Comparison of ENCODE assay signal across 16 cellular contexts in the genomic region with DNA sequence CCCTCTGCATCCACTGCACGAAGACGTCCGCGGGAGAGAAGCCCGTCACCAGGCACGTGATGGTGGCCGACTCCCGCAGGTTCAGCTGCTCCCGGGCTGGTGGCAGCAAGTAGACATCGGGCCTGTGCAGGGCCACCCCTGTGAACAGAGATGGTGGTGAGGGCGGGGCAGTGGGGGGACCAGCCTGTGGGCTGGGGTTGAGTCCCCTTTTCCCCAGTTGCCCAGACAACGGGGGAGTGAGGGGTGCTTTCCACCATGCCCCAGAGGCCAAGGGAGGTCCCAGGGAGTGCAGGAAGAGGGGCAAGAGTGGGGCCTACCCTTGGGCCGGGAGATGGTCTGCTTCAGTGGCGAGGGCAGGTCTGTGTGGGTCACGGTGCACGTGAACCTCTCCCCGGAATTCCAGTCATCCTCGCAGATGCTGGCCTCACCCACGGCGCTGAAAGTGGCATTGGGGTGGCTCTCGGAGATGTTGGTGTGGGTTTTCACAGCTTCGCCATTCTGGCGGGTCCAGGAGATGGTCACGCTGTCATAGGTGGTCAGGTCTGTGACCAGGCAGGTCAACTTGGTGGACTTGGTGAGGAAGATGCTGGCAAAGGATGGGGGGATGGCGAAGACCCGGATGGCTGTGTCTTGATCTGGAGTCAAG.
DNase-seq lines count a peak whose midpoint lies in the region; ATAC-seq, FAIRE-seq and TF ChIP-seq lines count a peak whose summit lies in the region.
"Had no signal": no experiment of that assay in that cellular context is flagged by ENCODE, and none has a peak within 500 bp of the region (broad histone marks: within the 10 kb centered on the region; RNA-seq: fewer than 3 reads in every experiment).

No MANE protein-coding gene starts in this region.

- H3K79me2 ChIP-seq in GM12878 (ENCODE audit: control insufficient read depth, insufficient read depth, low read length), result peaks cover 51% of the 10 kb centered on the region

- H3K4me1 ChIP-seq in BLaER1, result peaks cover 60% of the 10 kb centered on the region
- H3K4me1 ChIP-seq in GM12878 (ENCODE audit: control insufficient read depth, insufficient read depth, low read length), result no peaks in the 10 kb centered on the region; the same call in 1 of the 2 replicates
- H3K4me1 ChIP-seq: uterus had no signal

- intact Hi-C loops in GM12878 (cut with micrococcal nuclease; ENCODE audit: unreplicated experiment), result no loop called here

- 0 out of 4 replicates have a peak, but pooled peaks of 1 of the 2 experiments have one; percentile 8 for TF ChIP-seq EP300 in GM12878 (IDR thresholded peaks at IDR 0.05; ENCODE audit: borderline replicate concordance in 1 of 2, control insufficient read depth in 1 of 2, low read depth in 2 of 2, low read length in 2 of 2)

- no peak for ATAC-seq in GM12878
- ATAC-seq in omental fat pad (ENCODE audit: low FRiP score), result no peak
- ATAC-seq: GM23338; stimulated activated effector memory CD8-positive, alpha-beta T cell treated with anti-CD3 and anti-CD28 coated beads, Interleukin-12 subunit alpha, Interleukin-12 subunit beta, amount 100 ng/mL, for 72 hours had no signal

- in situ Hi-C loops in GM12878 (cut with MboI), result loop anchor here (25.0 kb wide), 1 partner anchor 683 kb away; no protein-coding TSS in a partner anchor

- H3K4me2 ChIP-seq in BLaER1, result peak overlapping the region; percentile 97
- H3K4me2 ChIP-seq in GM12878 (ENCODE audit: control insufficient read depth, insufficient read depth), result peak overlapping the region; percentile 71
- H3K4me2 ChIP-seq: GM23338, PC-9 had no signal

- POLR2A ChIA-PET in GM12878 (lab: Charles Lee), result no interaction called here

- BruUV-seq in GM12878 (replicated peaks; lab: Mats Ljungman, UMichigan), result no TSS peak

- TF ChIP-seq CTCF in GM12878 (IDR thresholded peaks at IDR 0.05 in 2 of 3, conservative IDR thresholded peaks at IDR 0.05 in 1 of 3; ENCODE audit: control insufficient read depth in 2 of 3, extremely low read depth in 1 of 3, insufficient read depth in 1 of 3, low read depth in 3 of 3, low read length in 3 of 3) (no peak), omental fat pad (IDR thresholded peaks at IDR 0.05) (no peak)

- no peak for FAIRE-seq in GM12878 (lab: Jason Lieb, UNC)

- H2AFZ ChIP-seq in GM12878 (ENCODE audit: control insufficient read depth, low read depth, low read length), result no peak overlapping the region
- H2AFZ ChIP-seq: GM23338, PC-9 had no signal

- H3K36me3 ChIP-seq in BLaER1 (peaks cover 91% of the 10 kb centered on the region), GM12878 (ENCODE audit: control insufficient read depth in 2 of 2, insufficient read depth in 2 of 2, low read length in 1 of 2) (peaks cover 3 to 78% of the 10 kb centered on the region in 2 experiments; a peak in 3 of 4 replicates)
- H3K36me3 ChIP-seq: uterus had no signal

- no peak for DNase-seq in GM12878 (ENCODE audit: low read depth, low spot score)
- DNase-seq in omental fat pad (ENCODE audit: low spot score), result peak; percentile 13
- no peak for DNase-seq in superior temporal gyrus (ENCODE audit: extremely low spot score)
- no peak for DNase-seq in stimulated activated CD4-positive, alpha-beta T cell treated with anti-CD3 and anti-CD28 coated beads, Interleukin-12 subunit alpha, Interleukin-12 subunit beta, amount 100 ng/mL, for 4 hours
- no peak for DNase-seq in COLO829 (ENCODE audit: low spot score)
- no peak for DNase-seq in NCI-H2107 treated with DMSO at 0.1 percent for 48 hours (lab: John Stamatoyannopoulos, UW; ENCODE audit: unreplicated experiment)
- DNase-seq: effector CD8-positive, alpha-beta T cell; NCI-H1694; occipital lobe; PC-9 had no signal

- TF ChIP-seq RAD21 in GM12878 (IDR thresholded peaks at IDR 0.05; ENCODE audit: insufficient read depth, low read depth, low read length), result no peak

- no peaks in the 10 kb centered on the region for H3K27me3 ChIP-seq in BLaER1
- H3K27me3 ChIP-seq in GM12878 (replicated peaks in 1 of 2; ENCODE audit: control insufficient read depth in 2 of 2, insufficient read depth in 2 of 2, low read length in 1 of 2), result no peaks in the 10 kb centered on the region
- H3K27me3 ChIP-seq: uterus had no signal

- H3K4me3 ChIP-seq in BLaER1 (peak overlapping the region; percentile 84), GM12878 (no peak overlapping the region; the same call in 1 of the 2 replicates)
- H3K4me3 ChIP-seq: GM23338, PC-9, uterus had no signal

- no CpG with 5 or more reads among the region's 26 CpGs for WGBS in GM12878 (ENCODE audit: insufficient coverage, insufficient replicate concordance, low lambda C conversion rate, missing lambda C conversion rate)

- CTCF ChIA-PET in GM12878 (lab: Yijun Ruan, JAX), result interaction anchor here (0.6 to 1.5 kb wide), 2 partner anchors 422 to 423 kb away, joined by 3 read pairs; no protein-coding TSS in a partner anchor

- peak overlapping the region; percentile 100 for H3K27ac ChIP-seq in BLaER1
- no peak overlapping the region; the same call in 1 of the 2 replicates for H3K27ac ChIP-seq in GM12878 (ENCODE audit: control insufficient read depth, insufficient read depth)
- H3K27ac ChIP-seq: PC-9, uterus, VCaP had no signal

- H3K9me3 ChIP-seq in BLaER1 (no peaks in the 10 kb centered on the region), GM12878 (replicated peaks; ENCODE audit: control insufficient read depth, insufficient read depth, low read length) (no peaks in the 10 kb centered on the region; the same call in 2 of the 3 replicates)

- TF ChIP-seq POLR2A in GM19193 (IDR thresholded peaks at IDR 0.05; ENCODE audit: extremely low read depth, insufficient read depth, insufficient read length) (peak; percentile 83), GM12878 (IDR thresholded peaks at IDR 0.05; ENCODE audit: low read depth, low read length) (peak; percentile 72)

- SMC1A ChIA-PET in GM12878 (lab: Charles Lee; ENCODE audit: uncharacterized antibody, unreplicated experiment), result no interaction called here

- RAD21 ChIA-PET in GM12878 (lab: Charles Lee; ENCODE audit: unreplicated experiment), result no interaction called here

- H4K20me1 ChIP-seq in BLaER1, result peaks cover 80% of the 10 kb centered on the region
- no peaks in the 10 kb centered on the region for H4K20me1 ChIP-seq in GM12878 (ENCODE audit: control insufficient read depth, insufficient read depth)

- H3K9ac ChIP-seq in BLaER1, result peak overlapping the region; percentile 100
- no peak overlapping the region for H3K9ac ChIP-seq in GM12878 (ENCODE audit: control insufficient read depth, insufficient read depth, low read length)

TF ChIP-seq in GM12878, 131 proteins besides CTCF, POLR2A, EP300 and RAD21 (continues in another document):
- TF ChIP-seq MYC (IDR thresholded peaks at IDR 0.05; ENCODE audit: insufficient read depth, insufficient read length, insufficient replicate concordance, low read length, severe bottlenecking) (no peak), PAX5 (IDR thresholded peaks at IDR 0.05; ENCODE audit: borderline replicate concordance, low read depth, low read length) (0 out of 2 replicates have a peak, but pooled peaks have one; percentile 8), BHLHE40 (IDR thresholded peaks at IDR 0.05; ENCODE audit: borderline replicate concordance in 1 of 2, low read depth in 2 of 2, low read length in 1 of 2) (peak in 1 of 2 experiments; percentile 72; a peak in 2 of 4 replicates), SMAD1 (IDR thresholded peaks at IDR 0.05; ENCODE audit: low read depth, partially characterized antibody) (peak; percentile 39), POLR2AphosphoS5 (IDR thresholded peaks at IDR 0.05; ENCODE audit: low read length) (peak; percentile 81), ESRRA (IDR thresholded peaks at IDR 0.05; ENCODE audit: low read length) (no peak), NBN (IDR thresholded peaks at IDR 0.05) (no peak), ZNF207 (IDR thresholded peaks at IDR 0.05; ENCODE audit: borderline replicate concordance) (no peak), TCF3 (IDR thresholded peaks at IDR 0.05; ENCODE audit: borderline replicate concordance, insufficient read depth, low read depth, low read length) (no peak), HCFC1 (IDR thresholded peaks at IDR 0.05; ENCODE audit: low read length) (no peak), JUND (IDR thresholded peaks at IDR 0.05; ENCODE audit: low read depth, low read length) (no peak), CHD2 (IDR thresholded peaks at IDR 0.05; ENCODE audit: borderline replicate concordance, low read depth, low read length) (0 out of 2 replicates have a peak, but pooled peaks have one; percentile 7)
- TF ChIP-seq, protein P1, sequence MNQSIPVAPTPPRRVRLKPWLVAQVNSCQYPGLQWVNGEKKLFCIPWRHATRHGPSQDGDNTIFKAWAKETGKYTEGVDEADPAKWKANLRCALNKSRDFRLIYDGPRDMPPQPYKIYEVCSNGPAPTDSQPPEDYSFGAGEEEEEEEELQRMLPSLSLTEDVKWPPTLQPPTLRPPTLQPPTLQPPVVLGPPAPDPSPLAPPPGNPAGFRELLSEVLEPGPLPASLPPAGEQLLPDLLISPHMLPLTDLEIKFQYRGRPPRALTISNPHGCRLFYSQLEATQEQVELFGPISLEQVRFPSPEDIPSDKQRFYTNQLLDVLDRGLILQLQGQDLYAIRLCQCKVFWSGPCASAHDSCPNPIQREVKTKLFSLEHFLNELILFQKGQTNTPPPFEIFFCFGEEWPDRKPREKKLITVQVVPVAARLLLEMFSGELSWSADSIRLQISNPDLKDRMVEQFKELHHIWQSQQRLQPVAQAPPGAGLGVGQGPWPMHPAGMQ (IDR thresholded peaks at IDR 0.05; ENCODE audit: borderline replicate concordance), result no peak
